Comparison of ENCODE assay signal across 1 cellular context in the genomic region with DNA sequence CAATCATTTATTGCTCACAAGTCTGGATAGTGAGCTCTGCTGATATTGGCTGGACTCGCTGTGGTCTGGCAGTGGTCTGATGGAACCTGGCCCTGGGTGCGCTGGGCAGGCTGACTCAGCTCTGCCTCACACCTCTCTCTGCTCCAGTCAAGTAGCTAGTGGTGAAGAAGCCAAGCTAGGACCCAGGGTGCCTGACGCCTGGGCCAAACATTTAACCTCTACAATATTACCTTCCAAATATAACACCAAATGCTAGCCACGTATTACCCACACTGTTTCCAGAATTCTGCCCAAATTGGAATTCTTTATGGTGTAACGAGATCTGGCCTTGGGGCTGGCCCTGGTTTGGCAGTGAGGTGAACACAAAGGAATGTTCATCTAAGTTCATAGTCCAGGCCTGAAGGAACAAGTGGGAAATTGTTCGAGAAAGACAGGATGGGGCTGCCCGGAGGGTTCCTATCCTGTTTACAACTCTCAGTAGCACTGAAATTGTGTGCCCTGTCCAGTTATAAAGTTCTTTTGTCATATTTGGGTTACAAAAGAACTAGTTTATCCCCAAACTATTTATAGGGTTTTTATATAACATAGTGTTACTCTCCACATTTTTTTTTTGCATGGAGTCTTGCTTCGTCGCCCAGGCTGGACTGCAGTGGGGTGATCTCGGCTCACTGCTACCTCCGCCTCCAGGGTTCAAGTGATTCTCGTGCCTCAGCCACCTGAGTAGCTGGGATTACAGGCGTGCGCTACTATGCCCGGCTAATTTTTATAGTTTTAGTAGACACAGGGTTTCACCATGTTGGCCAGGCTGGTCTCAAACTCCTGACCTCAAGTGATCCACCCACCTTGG.
TF ChIP-seq lines count a peak whose summit lies in the region.

No MANE protein-coding gene starts in this region.

TF ChIP-seq in HepG2, 621 proteins besides CTCF, POLR2A, EP300 and RAD21 (continued from another document and continues in another):
- TF ChIP-seq, protein P1, sequence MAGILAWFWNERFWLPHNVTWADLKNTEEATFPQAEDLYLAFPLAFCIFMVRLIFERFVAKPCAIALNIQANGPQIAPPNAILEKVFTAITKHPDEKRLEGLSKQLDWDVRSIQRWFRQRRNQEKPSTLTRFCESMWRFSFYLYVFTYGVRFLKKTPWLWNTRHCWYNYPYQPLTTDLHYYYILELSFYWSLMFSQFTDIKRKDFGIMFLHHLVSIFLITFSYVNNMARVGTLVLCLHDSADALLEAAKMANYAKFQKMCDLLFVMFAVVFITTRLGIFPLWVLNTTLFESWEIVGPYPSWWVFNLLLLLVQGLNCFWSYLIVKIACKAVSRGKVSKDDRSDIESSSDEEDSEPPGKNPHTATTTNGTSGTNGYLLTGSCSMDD (CRISPR knock-in tag; IDR thresholded peaks at IDR 0.05) = no peak
- TF ChIP-seq EHMT2 (IDR thresholded peaks at IDR 0.05; ENCODE audit: borderline replicate concordance, low read depth, low read length) (no peak), CENPT (CRISPR knock-in tag; IDR thresholded peaks at IDR 0.05; ENCODE audit: low read depth) (no peak), HDAC6 (IDR thresholded peaks at IDR 0.05; ENCODE audit: low read depth, low read length) (no peak), ADNP (CRISPR knock-in tag; IDR thresholded peaks at IDR 0.05) (no peak), SRF (IDR thresholded peaks at IDR 0.05; ENCODE audit: low read depth, low read length) (0 out of 2 replicates have a peak, but pooled peaks have one; percentile 23), MBNL3 (CRISPR knock-in tag; conservative IDR thresholded peaks at IDR 0.05) (no peak), ZNF556 (CRISPR knock-in tag; IDR thresholded peaks at IDR 0.05; ENCODE audit: borderline replicate concordance) (no peak; the same call in 1 of the 2 replicates), AHR (CRISPR knock-in tag; IDR thresholded peaks at IDR 0.05) (no peak), ETV5 (CRISPR knock-in tag; IDR thresholded peaks at IDR 0.05; ENCODE audit: borderline replicate concordance) (peak; percentile 82; the same call in 1 of the 2 replicates), ZNF10 (CRISPR knock-in tag; IDR thresholded peaks at IDR 0.05; ENCODE audit: borderline replicate concordance, low read depth) (no peak), KDM1A (CRISPR knock-in tag; IDR thresholded peaks at IDR 0.05) (no peak; the same call in 1 of the 2 replicates), TEAD3 (CRISPR knock-in tag; optimal IDR thresholded peaks at IDR 0.05; ENCODE audit: borderline replicate concordance) (peak; percentile 95), MAF1 (CRISPR knock-in tag; IDR thresholded peaks at IDR 0.05; ENCODE audit: borderline replicate concordance) (no peak), TBP (CRISPR knock-in tag; IDR thresholded peaks at IDR 0.05) (no peak), ZNF263 (CRISPR knock-in tag; IDR thresholded peaks at IDR 0.05) (no peak), SAP130 (CRISPR knock-in tag; IDR thresholded peaks at IDR 0.05; ENCODE audit: low read depth) (peak; percentile 46), MIER2 (CRISPR knock-in tag; IDR thresholded peaks at IDR 0.05) (no peak), ZNF501 (CRISPR knock-in tag; IDR thresholded peaks at IDR 0.05) (peak; percentile 82), ZNF367 (CRISPR knock-in tag; IDR thresholded peaks at IDR 0.05; ENCODE audit: borderline replicate concordance) (no peak), NFYC (CRISPR knock-in tag; IDR thresholded peaks at IDR 0.05) (0 out of 2 replicates have a peak, but pooled peaks have one; percentile 8), ZNF776 (CRISPR knock-in tag; IDR thresholded peaks at IDR 0.05) (no peak), ZNF24 (IDR thresholded peaks at IDR 0.05) (no peak), MIER3 (CRISPR knock-in tag; IDR thresholded peaks at IDR 0.05; ENCODE audit: borderline replicate concordance) (no peak), CHD4 (IDR thresholded peaks at IDR 0.05; ENCODE audit: borderline replicate concordance, low read length) (no peak; the same call in 1 of the 2 replicates), ZNF530 (CRISPR knock-in tag; IDR thresholded peaks at IDR 0.05; ENCODE audit: low read depth) (no peak), FOXJ3 (CRISPR knock-in tag; IDR thresholded peaks at IDR 0.05; ENCODE audit: borderline replicate concordance) (peak; percentile 24; the same call in 1 of the 2 replicates), PHF8 (CRISPR knock-in tag; IDR thresholded peaks at IDR 0.05) (no peak), IKZF1 (IDR thresholded peaks at IDR 0.05) (no peak), SMAD3 (CRISPR knock-in tag; IDR thresholded peaks at IDR 0.05) (no peak), KDM5A (IDR thresholded peaks at IDR 0.05; ENCODE audit: borderline replicate concordance, low read length) (no peak), PITX1 (CRISPR knock-in tag; IDR thresholded peaks at IDR 0.05) (no peak), MIXL1 (CRISPR knock-in tag; IDR thresholded peaks at IDR 0.05) (0 out of 2 replicates have a peak, but pooled peaks have one; percentile 16)
- TF ChIP-seq, protein P2, sequence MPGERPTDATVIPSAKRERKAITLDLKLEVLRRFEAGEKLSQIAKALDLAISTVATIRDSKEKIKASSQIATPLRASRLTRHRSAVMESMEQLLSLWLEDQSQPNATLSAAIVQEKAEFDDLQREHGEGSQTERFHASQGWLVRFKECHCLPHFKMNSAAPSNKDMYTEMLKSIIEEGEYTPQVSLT (CRISPR knock-in tag; IDR thresholded peaks at IDR 0.05; ENCODE audit: borderline replicate concordance, low read depth) = no peak
- TF ChIP-seq, protein P3, sequence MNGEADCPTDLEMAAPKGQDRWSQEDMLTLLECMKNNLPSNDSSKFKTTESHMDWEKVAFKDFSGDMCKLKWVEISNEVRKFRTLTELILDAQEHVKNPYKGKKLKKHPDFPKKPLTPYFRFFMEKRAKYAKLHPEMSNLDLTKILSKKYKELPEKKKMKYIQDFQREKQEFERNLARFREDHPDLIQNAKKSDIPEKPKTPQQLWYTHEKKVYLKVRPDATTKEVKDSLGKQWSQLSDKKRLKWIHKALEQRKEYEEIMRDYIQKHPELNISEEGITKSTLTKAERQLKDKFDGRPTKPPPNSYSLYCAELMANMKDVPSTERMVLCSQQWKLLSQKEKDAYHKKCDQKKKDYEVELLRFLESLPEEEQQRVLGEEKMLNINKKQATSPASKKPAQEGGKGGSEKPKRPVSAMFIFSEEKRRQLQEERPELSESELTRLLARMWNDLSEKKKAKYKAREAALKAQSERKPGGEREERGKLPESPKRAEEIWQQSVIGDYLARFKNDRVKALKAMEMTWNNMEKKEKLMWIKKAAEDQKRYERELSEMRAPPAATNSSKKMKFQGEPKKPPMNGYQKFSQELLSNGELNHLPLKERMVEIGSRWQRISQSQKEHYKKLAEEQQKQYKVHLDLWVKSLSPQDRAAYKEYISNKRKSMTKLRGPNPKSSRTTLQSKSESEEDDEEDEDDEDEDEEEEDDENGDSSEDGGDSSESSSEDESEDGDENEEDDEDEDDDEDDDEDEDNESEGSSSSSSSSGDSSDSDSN (CRISPR knock-in tag; IDR thresholded peaks at IDR 0.05) = no peak
- TF ChIP-seq, protein P4, sequence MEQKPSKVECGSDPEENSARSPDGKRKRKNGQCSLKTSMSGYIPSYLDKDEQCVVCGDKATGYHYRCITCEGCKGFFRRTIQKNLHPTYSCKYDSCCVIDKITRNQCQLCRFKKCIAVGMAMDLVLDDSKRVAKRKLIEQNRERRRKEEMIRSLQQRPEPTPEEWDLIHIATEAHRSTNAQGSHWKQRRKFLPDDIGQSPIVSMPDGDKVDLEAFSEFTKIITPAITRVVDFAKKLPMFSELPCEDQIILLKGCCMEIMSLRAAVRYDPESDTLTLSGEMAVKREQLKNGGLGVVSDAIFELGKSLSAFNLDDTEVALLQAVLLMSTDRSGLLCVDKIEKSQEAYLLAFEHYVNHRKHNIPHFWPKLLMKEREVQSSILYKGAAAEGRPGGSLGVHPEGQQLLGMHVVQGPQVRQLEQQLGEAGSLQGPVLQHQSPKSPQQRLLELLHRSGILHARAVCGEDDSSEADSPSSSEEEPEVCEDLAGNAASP (CRISPR knock-in tag; IDR thresholded peaks at IDR 0.05; ENCODE audit: borderline replicate concordance) = no peak
- TF ChIP-seq, protein P5, sequence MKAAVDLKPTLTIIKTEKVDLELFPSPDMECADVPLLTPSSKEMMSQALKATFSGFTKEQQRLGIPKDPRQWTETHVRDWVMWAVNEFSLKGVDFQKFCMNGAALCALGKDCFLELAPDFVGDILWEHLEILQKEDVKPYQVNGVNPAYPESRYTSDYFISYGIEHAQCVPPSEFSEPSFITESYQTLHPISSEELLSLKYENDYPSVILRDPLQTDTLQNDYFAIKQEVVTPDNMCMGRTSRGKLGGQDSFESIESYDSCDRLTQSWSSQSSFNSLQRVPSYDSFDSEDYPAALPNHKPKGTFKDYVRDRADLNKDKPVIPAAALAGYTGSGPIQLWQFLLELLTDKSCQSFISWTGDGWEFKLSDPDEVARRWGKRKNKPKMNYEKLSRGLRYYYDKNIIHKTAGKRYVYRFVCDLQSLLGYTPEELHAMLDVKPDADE (CRISPR knock-in tag; IDR thresholded peaks at IDR 0.05) = no peak
- TF ChIP-seq, protein P6, sequence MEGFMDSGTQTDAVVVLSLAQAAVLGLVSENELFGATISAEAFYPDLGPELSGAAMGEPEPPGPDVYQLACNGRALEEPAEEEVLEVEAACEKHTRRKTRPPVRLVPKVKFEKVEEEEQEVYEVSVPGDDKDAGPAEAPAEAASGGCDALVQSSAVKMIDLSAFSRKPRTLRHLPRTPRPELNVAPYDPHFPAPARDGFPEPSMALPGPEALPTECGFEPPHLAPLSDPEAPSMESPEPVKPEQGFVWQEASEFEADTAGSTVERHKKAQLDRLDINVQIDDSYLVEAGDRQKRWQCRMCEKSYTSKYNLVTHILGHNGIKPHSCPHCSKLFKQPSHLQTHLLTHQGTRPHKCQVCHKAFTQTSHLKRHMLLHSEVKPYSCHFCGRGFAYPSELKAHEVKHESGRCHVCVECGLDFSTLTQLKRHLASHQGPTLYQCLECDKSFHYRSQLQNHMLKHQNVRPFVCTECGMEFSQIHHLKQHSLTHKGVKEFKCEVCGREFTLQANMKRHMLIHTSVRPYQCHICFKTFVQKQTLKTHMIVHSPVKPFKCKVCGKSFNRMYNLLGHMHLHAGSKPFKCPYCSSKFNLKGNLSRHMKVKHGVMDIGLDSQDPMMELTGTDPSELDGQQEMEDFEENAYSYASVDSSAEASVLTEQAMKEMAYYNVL (CRISPR knock-in tag; IDR thresholded peaks at IDR 0.05; ENCODE audit: borderline replicate concordance) = peak; percentile 64; the same call in 1 of the 2 replicates
- TF ChIP-seq, protein P7, sequence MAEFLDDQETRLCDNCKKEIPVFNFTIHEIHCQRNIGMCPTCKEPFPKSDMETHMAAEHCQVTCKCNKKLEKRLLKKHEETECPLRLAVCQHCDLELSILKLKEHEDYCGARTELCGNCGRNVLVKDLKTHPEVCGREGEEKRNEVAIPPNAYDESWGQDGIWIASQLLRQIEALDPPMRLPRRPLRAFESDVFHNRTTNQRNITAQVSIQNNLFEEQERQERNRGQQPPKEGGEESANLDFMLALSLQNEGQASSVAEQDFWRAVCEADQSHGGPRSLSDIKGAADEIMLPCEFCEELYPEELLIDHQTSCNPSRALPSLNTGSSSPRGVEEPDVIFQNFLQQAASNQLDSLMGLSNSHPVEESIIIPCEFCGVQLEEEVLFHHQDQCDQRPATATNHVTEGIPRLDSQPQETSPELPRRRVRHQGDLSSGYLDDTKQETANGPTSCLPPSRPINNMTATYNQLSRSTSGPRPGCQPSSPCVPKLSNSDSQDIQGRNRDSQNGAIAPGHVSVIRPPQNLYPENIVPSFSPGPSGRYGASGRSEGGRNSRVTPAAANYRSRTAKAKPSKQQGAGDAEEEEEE (CRISPR knock-in tag; IDR thresholded peaks at IDR 0.05; ENCODE audit: borderline replicate concordance) = no peak
- TF ChIP-seq, protein P8, sequence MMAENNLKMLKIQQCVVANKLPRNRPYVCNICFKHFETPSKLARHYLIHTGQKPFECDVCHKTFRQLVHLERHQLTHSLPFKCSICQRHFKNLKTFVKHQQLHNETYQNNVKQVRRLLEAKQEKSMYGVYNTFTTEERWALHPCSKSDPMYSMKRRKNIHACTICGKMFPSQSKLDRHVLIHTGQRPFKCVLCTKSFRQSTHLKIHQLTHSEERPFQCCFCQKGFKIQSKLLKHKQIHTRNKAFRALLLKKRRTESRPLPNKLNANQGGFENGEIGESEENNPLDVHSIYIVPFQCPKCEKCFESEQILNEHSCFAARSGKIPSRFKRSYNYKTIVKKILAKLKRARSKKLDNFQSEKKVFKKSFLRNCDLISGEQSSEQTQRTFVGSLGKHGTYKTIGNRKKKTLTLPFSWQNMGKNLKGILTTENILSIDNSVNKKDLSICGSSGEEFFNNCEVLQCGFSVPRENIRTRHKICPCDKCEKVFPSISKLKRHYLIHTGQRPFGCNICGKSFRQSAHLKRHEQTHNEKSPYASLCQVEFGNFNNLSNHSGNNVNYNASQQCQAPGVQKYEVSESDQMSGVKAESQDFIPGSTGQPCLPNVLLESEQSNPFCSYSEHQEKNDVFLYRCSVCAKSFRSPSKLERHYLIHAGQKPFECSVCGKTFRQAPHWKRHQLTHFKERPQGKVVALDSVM (CRISPR knock-in tag; IDR thresholded peaks at IDR 0.05) = no peak
- TF ChIP-seq, protein P9, sequence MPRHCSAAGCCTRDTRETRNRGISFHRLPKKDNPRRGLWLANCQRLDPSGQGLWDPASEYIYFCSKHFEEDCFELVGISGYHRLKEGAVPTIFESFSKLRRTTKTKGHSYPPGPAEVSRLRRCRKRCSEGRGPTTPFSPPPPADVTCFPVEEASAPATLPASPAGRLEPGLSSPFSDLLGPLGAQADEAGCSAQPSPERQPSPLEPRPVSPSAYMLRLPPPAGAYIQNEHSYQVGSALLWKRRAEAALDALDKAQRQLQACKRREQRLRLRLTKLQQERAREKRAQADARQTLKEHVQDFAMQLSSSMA (CRISPR knock-in tag; IDR thresholded peaks at IDR 0.05) = 0 out of 2 replicates have a peak, but pooled peaks have one; percentile 52
- TF ChIP-seq, protein P10, sequence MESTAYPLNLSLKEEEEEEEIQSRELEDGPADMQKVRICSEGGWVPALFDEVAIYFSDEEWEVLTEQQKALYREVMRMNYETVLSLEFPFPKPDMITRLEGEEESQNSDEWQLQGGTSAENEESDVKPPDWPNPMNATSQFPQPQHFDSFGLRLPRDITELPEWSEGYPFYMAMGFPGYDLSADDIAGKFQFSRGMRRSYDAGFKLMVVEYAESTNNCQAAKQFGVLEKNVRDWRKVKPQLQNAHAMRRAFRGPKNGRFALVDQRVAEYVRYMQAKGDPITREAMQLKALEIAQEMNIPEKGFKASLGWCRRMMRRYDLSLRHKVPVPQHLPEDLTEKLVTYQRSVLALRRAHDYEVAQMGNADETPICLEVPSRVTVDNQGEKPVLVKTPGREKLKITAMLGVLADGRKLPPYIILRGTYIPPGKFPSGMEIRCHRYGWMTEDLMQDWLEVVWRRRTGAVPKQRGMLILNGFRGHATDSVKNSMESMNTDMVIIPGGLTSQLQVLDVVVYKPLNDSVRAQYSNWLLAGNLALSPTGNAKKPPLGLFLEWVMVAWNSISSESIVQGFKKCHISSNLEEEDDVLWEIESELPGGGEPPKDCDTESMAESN (CRISPR knock-in tag; conservative IDR thresholded peaks at IDR 0.05) = 0 out of 2 replicates have a peak, but pooled peaks have one; percentile 15
- TF ChIP-seq, protein P11, sequence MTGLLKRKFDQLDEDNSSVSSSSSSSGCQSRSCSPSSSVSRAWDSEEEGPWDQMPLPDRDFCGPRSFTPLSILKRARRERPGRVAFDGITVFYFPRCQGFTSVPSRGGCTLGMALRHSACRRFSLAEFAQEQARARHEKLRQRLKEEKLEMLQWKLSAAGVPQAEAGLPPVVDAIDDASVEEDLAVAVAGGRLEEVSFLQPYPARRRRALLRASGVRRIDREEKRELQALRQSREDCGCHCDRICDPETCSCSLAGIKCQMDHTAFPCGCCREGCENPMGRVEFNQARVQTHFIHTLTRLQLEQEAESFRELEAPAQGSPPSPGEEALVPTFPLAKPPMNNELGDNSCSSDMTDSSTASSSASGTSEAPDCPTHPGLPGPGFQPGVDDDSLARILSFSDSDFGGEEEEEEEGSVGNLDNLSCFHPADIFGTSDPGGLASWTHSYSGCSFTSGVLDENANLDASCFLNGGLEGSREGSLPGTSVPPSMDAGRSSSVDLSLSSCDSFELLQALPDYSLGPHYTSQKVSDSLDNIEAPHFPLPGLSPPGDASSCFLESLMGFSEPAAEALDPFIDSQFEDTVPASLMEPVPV (CRISPR knock-in tag; IDR thresholded peaks at IDR 0.05) = no peak; the same call in 1 of the 2 replicates
